ENCODE assay signal across 14 cellular contexts in the genomic region with DNA sequence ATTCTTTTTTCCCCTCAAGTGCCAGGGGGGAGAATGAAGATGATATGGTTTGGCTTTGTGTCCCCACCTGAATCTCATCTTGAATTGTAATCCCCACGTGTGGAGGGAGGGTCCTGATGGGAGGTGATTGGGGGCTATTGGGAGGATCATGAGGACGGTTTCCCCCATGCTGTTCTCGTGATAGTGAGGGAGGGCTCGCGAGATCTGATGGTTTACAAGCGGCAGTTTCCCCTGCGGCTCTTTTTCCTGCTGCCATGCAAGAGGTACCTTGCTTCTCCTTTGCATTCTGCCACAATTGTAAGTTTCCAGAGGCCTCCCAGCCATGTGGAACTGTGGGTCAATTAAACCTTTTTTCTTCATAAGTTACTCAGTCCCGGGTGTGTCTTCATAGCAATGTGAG.
"Had no signal": no experiment of that assay in that cellular context is flagged by ENCODE, and none has a peak within 500 bp of the region (broad histone marks: within the 10 kb centered on the region; RNA-seq: fewer than 3 reads in every experiment).

No MANE protein-coding gene starts in this region.

- H3K36me3 ChIP-seq: transverse colon, vagina had no signal

- H3K27ac ChIP-seq: vagina had no signal

- H3K4me3 ChIP-seq: lung, vagina had no signal

- H3K4me3 Mint-ChIP-seq: activated naive CD8-positive, alpha-beta T cell; effector memory CD8-positive, alpha-beta T cell; nephron progenitor cell had no signal

- DNase-seq: activated CD4-positive, alpha-beta T cell treated with anti-CD3 and anti-CD28 coated beads, Interleukin-2, amount 50 U/mL, for 4 hours; activated gamma-delta T cell; dermis blood vessel endothelial cell; effector memory CD8-positive, alpha-beta T cell; hippocampal formation; left cardiac atrium; nephron progenitor cell; stimulated activated CD4-positive, alpha-beta T cell treated with anti-CD3 and anti-CD28 coated beads, Interleukin-2, amount 100 ng/mL, for 24 hours; stimulated activated naive CD8-positive, alpha-beta T cell treated with anti-CD3 and anti-CD28 coated beads, Interleukin-15, Interleukin-2, amounts not matched to agents 100 U/mL and 50 U/mL, for 24 hours; T-helper 2 cell had no signal

- H3K9me3 ChIP-seq: transverse colon, vagina had no signal

- H3K27me3 Mint-ChIP-seq: effector memory CD8-positive, alpha-beta T cell had no signal

- H3K9me3 Mint-ChIP-seq: effector memory CD8-positive, alpha-beta T cell had no signal

- H3K27me3 ChIP-seq: transverse colon, vagina had no signal

- H3K27ac Mint-ChIP-seq: activated naive CD8-positive, alpha-beta T cell; nephron progenitor cell had no signal

- ATAC-seq: effector memory CD8-positive, alpha-beta T cell; stimulated activated naive CD8-positive, alpha-beta T cell treated with anti-CD3 and anti-CD28 coated beads, Interleukin-15, Interleukin-2, amounts not matched to agents 100 U/mL and 50 U/mL, for 24 hours had no signal
